2 cellular contexts compared by ENCODE assay signal in genomic region chr16:12675852-12676251, GRCh38.
A peak's percentile ranks its signal among the peaks of the same experiment; 100 is the strongest.
TF ChIP-seq lines count a peak whose summit lies in the region.

No MANE protein-coding gene starts in this region.

TF ChIP-seq in SK-N-SH, 30 proteins besides CTCF, POLR2A, EP300 and RAD21 (continued from another document):
- TF ChIP-seq, protein P1, sequence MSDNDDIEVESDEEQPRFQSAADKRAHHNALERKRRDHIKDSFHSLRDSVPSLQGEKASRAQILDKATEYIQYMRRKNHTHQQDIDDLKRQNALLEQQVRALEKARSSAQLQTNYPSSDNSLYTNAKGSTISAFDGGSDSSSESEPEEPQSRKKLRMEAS (IDR thresholded peaks at IDR 0.05; ENCODE audit: low read depth), result no peak
- TF ChIP-seq FOSL2 (IDR thresholded peaks at IDR 0.05; ENCODE audit: borderline replicate concordance, low read depth), result peak; percentile 38; the same call in 1 of the 2 replicates
TF ChIP-seq in SK-N-SH: peak in this region for 2.

TF ChIP-seq in endothelial cell of umbilical vein, 7 proteins besides CTCF, POLR2A, EP300 and RAD21:
- TF ChIP-seq GATA2 (IDR thresholded peaks at IDR 0.05; ENCODE audit: insufficient read depth, insufficient read length, low read depth, low read length) (peak; percentile 61), FOS (IDR thresholded peaks at IDR 0.05; ENCODE audit: borderline replicate concordance, insufficient read depth, low read length) (peak; percentile 77), JUN (IDR thresholded peaks at IDR 0.05; ENCODE audit: borderline replicate concordance, insufficient read depth, insufficient read length, low read depth) (peak; percentile 92), MYC (IDR thresholded peaks at IDR 0.05; ENCODE audit: low read depth, low read length) (no peak), EZH2 (IDR thresholded peaks at IDR 0.05; ENCODE audit: borderline replicate concordance, low read depth, low read length, severe bottlenecking) (no peak), POLR2AphosphoS5 (IDR thresholded peaks at IDR 0.05; ENCODE audit: insufficient read depth, low read depth, low read length) (peak; percentile 71)
- TF ChIP-seq, protein P1 (IDR thresholded peaks at IDR 0.05; ENCODE audit: insufficient read depth, insufficient read length), result no peak
